Comparison of ENCODE assay signal across 11 cellular contexts in the genomic region with DNA sequence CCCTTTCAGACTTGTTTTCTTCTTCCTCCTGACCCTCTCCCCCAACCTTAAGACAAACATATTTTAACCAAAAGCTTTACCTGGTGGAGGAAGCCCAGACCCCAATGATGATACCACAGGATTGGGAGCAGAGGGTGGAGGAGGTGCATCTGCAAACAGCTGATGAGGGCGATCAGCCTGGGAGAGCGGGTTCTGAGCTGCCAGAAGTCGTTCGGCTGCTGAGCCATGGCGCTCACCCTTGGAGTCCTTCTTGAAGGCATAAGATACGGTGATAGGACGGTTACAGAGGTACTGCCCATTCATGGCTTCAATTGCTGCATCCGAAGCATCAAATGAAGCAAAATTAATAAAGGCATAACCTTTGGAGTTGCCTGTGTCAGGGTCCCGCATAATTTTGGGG. TPM values are rescaled to one million over a fixed set of nuclear protein-coding genes. Genes with fewer than 3 reads are reported as not detected.
DNase-seq lines count a peak whose midpoint lies in the region; ATAC-seq and TF ChIP-seq lines count a peak whose summit lies in the region.
"Had no signal": no experiment of that assay in that cellular context is flagged by ENCODE, and none has a peak within 500 bp of the region (broad histone marks: within the 10 kb centered on the region; RNA-seq: fewer than 3 reads in every experiment).

No MANE protein-coding gene starts in this region.

- peak overlapping the region; percentile 96 for H3K4me2 ChIP-seq in H9 (ENCODE audit: insufficient read depth, insufficient read length, low read length)

- H3K56ac ChIP-seq in H9 (ENCODE audit: insufficient read length, low read depth, low read length): no peak overlapping the region

- H4K91ac ChIP-seq in H9 (ENCODE audit: insufficient read length, low read depth, low read length): no peak overlapping the region

- H3K27me3 ChIP-seq in A673 (replicated peaks; ENCODE audit: insufficient read depth, low read depth, low read length, poor library complexity) (no peaks in the 10 kb centered on the region), H9 (ENCODE audit: insufficient read depth, low read length) (no peaks in the 10 kb centered on the region)
- H3K27me3 ChIP-seq: gastroesophageal sphincter, sigmoid colon had no signal

- H3K79me1 ChIP-seq in H9 (ENCODE audit: insufficient read depth, low read depth, low read length, poor library complexity, severe bottlenecking): peaks cover 11% of the 10 kb centered on the region

- peaks cover 19 to 26% of the 10 kb centered on the region in 2 experiments for H3K4me1 Mint-ChIP-seq in H9
- peaks cover 51% of the 10 kb centered on the region for H3K4me1 Mint-ChIP-seq in activated naive CD8-positive, alpha-beta T cell treated with anti-CD3 and anti-CD28 coated beads, Interleukin-2, amount 50 U/mL, for 24 hours

- H2BK15ac ChIP-seq in H9 (ENCODE audit: low read depth, low read length): no peak overlapping the region

- H3K27ac Mint-ChIP-seq in H9: no peak overlapping the region
- peak overlapping the region; percentile 53 for H3K27ac Mint-ChIP-seq in activated naive CD8-positive, alpha-beta T cell treated with anti-CD3 and anti-CD28 coated beads, Interleukin-2, amount 50 U/mL, for 24 hours

- no peak for TF ChIP-seq CTCF in A673 (conservative IDR thresholded peaks at IDR 0.05; ENCODE audit: low read depth, low read length)
- TF ChIP-seq CTCF in H9 (conservative IDR thresholded peaks at IDR 0.05): no peak

- H3K36me3 Mint-ChIP-seq in H9 (ENCODE audit: insufficient read depth in 1 of 3, low read depth in 3 of 3): peaks cover 33 to 54% (median 49%) of the 10 kb centered on the region in 3 experiments
- peaks cover 54% of the 10 kb centered on the region for H3K36me3 Mint-ChIP-seq in activated naive CD8-positive, alpha-beta T cell treated with anti-CD3 and anti-CD28 coated beads, Interleukin-2, amount 50 U/mL, for 24 hours (ENCODE audit: low read depth)

- peaks cover 22% of the 10 kb centered on the region for H3K4me1 ChIP-seq in A673 (ENCODE audit: insufficient read depth, low read length, poor library complexity, severe bottlenecking)
- peaks cover 2% of the 10 kb centered on the region; the same call in 1 of the 2 replicates for H3K4me1 ChIP-seq in H9 (ENCODE audit: insufficient read depth, low read length)
- H3K4me1 ChIP-seq in mesodermal cell (ENCODE audit: control insufficient read depth, insufficient read depth, low read length, poor library complexity, severe bottlenecking): peaks cover 24% of the 10 kb centered on the region

- no CpG with 5 or more reads among the region's 9 CpGs for WGBS in H9 (ENCODE audit: extremely low coverage, insufficient read length, low lambda C conversion rate)
- 90 to 96% methylated on average over 9 of the region's 9 CpGs for WGBS in mesodermal cell (ENCODE audit: insufficient coverage in 2 of 2), 2 experiments

- no peak overlapping the region for H4K8ac ChIP-seq in H9 (replicated peaks; ENCODE audit: insufficient read length, low read depth, low read length)

- no peak overlapping the region for H2AFZ ChIP-seq in H9 (ENCODE audit: low read length)

- no peaks in the 10 kb centered on the region; a peak in 1 of 5 replicates for H3K9me3 Mint-ChIP-seq in H9
- no peaks in the 10 kb centered on the region for H3K9me3 Mint-ChIP-seq in activated naive CD8-positive, alpha-beta T cell treated with anti-CD3 and anti-CD28 coated beads, Interleukin-2, amount 50 U/mL, for 24 hours

- H3K18ac ChIP-seq in H9 (ENCODE audit: insufficient read length, low read depth, low read length): no peak overlapping the region

- H4K5ac ChIP-seq in H9 (ENCODE audit: insufficient read length, low read depth, low read length): no peak overlapping the region

- no peaks in the 10 kb centered on the region for H3K27me3 Mint-ChIP-seq in H9 (ENCODE audit: low read depth)
- no peaks in the 10 kb centered on the region for H3K27me3 Mint-ChIP-seq in activated naive CD8-positive, alpha-beta T cell treated with anti-CD3 and anti-CD28 coated beads, Interleukin-2, amount 50 U/mL, for 24 hours

- CTCF ChIA-PET in A673 (lab: Charles Lee): no interaction called here

- H4K20me1 ChIP-seq in H9 (ENCODE audit: control insufficient read depth, insufficient read depth, insufficient read length): no peaks in the 10 kb centered on the region

- peaks cover 11% of the 10 kb centered on the region for H3K23me2 ChIP-seq in H9 (ENCODE audit: insufficient read length, low read depth, low read length, poor library complexity, severe bottlenecking)

- H3K36me3 ChIP-seq in A673 (ENCODE audit: insufficient read depth, low read length, poor library complexity, severe bottlenecking): peaks cover 46% of the 10 kb centered on the region
- H3K36me3 ChIP-seq in mesodermal cell (ENCODE audit: control insufficient read depth, insufficient read depth, low read length): peaks cover 49% of the 10 kb centered on the region

- H3K23ac ChIP-seq in H9 (ENCODE audit: insufficient read length, low read depth, low read length): no peak overlapping the region

- no peak overlapping the region for H2BK20ac ChIP-seq in H9 (ENCODE audit: low read depth, low read length, poor library complexity, severe bottlenecking)

- no peak overlapping the region for H2BK5ac ChIP-seq in H9 (ENCODE audit: insufficient read length, low read length)

- intact Hi-C loops in A673 (cut with micrococcal nuclease; ENCODE audit: unreplicated experiment): no loop called here

- H3K4me3 ChIP-seq in A673 (ENCODE audit: low read depth, low read length, poor library complexity, severe bottlenecking) (peak overlapping the region; percentile 95), mesodermal cell (ENCODE audit: extremely low read depth, insufficient read depth, low read length, poor library complexity, severe bottlenecking) (peak overlapping the region; percentile 80)

- H3K79me2 ChIP-seq in H9 (ENCODE audit: insufficient read depth, low read length): peaks cover 8% of the 10 kb centered on the region; the same call in 1 of the 2 replicates

- H3K4me3 Mint-ChIP-seq in H9: peak overlapping the region; percentile 97 to 100
- peak overlapping the region; percentile 96 for H3K4me3 Mint-ChIP-seq in activated naive CD8-positive, alpha-beta T cell treated with anti-CD3 and anti-CD28 coated beads, Interleukin-2, amount 50 U/mL, for 24 hours

- DNase-seq in A673 (ENCODE audit: low spot score): no peak
- DNase-seq in H9: no peak
- no peak for DNase-seq in activated naive CD8-positive, alpha-beta T cell treated with anti-CD3 and anti-CD28 coated beads, Interleukin-2, amount 50 U/mL, for 24 hours
- no peak for DNase-seq in AG20443 (ENCODE audit: low spot score)
- DNase-seq in COLO829 (ENCODE audit: low spot score): no peak
- no peak for DNase-seq in globus pallidus (ENCODE audit: low spot score)
- DNase-seq in SW480 (ENCODE audit: low spot score): no peak
- DNase-seq: sigmoid colon had no signal

- BruUV-seq in A673 (replicated peaks; lab: Mats Ljungman, UMichigan): TSS peak; percentile 64

- H3T11ph ChIP-seq in H9 (ENCODE audit: low read length): no peak overlapping the region

- H3K4ac ChIP-seq in H9 (ENCODE audit: low read depth, low read length): no peak overlapping the region

- no peak overlapping the region for H2AK5ac ChIP-seq in H9 (ENCODE audit: insufficient read length, low read length)

- POLR2A ChIA-PET in A673 (lab: Charles Lee; ENCODE audit: low non-redundant PET): no interaction called here

- H3K27ac ChIP-seq in A673 (ENCODE audit: low read depth, low read length, poor library complexity, severe bottlenecking): no peak overlapping the region
- no peak overlapping the region for H3K27ac ChIP-seq in H9 (ENCODE audit: insufficient read length, low read depth, low read length)
- H3K27ac ChIP-seq in mesodermal cell (ENCODE audit: low read depth, low read length, severe bottlenecking): no peak overlapping the region

- H2BK120ac ChIP-seq in H9 (ENCODE audit: low read depth, low read length, poor library complexity, severe bottlenecking): no peak overlapping the region

- no peak overlapping the region for H2BK12ac ChIP-seq in H9 (ENCODE audit: insufficient read length, low read depth, low read length)

- no peak overlapping the region for H3K9ac ChIP-seq in H9 (ENCODE audit: extremely low read depth, insufficient read length, low read length)

- no peak for ATAC-seq in activated naive CD8-positive, alpha-beta T cell treated with anti-CD3 and anti-CD28 coated beads, Interleukin-2, amount 50 U/mL, for 24 hours
- ATAC-seq: gastroesophageal sphincter had no signal

- H3K14ac ChIP-seq in H9 (ENCODE audit: insufficient read depth, low read length): no peak overlapping the region

- H3K9me3 ChIP-seq in A673 (ENCODE audit: low read depth, low read length, poor library complexity, severe bottlenecking) (no peaks in the 10 kb centered on the region), H9 (ENCODE audit: control insufficient read depth, low read depth, low read length) (no peaks in the 10 kb centered on the region), mesodermal cell (ENCODE audit: control insufficient read depth, low read length) (no peaks in the 10 kb centered on the region)
- H3K9me3 ChIP-seq: gastroesophageal sphincter, sigmoid colon had no signal

RNA-seq across cellular contexts. Expression of a gene that starts 1.3 kb away (rescaled TPM):
- total RNA-seq in A673 (2021): 124 and 137 TPM in 2 replicates
- total RNA-seq in H9 (2021): 123 and 127 TPM in 2 replicates
- 60.7 TPM for polyA plus RNA-seq in mesodermal cell (2013, experiment 1 of 2)
- 58.0 TPM for polyA plus RNA-seq in mesodermal cell (2013, experiment 2 of 2)

RNA-seq across cellular contexts. Expression of a gene that starts 8.7 kb away (rescaled TPM):
- total RNA-seq in A673 (2021) (33.1 and 35.4 TPM in 2 replicates), H9 (2021) (42.4 and 44.4 TPM in 2 replicates)
- polyA plus RNA-seq in mesodermal cell (2013, experiment 1 of 2): 53.0 TPM
- 42.6 TPM for polyA plus RNA-seq in mesodermal cell (2013, experiment 2 of 2)

RNA-seq across cellular contexts. Expression of a gene that starts 10.4 kb away (rescaled TPM):
- total RNA-seq in A673 (2021) (5.6 and 6.5 TPM in 2 replicates), H9 (2021) (3.9 and 4.0 TPM in 2 replicates)
- polyA plus RNA-seq in mesodermal cell (2013, experiment 1 of 2): 13.1 TPM
- polyA plus RNA-seq in mesodermal cell (2013, experiment 2 of 2): 12.6 TPM

RNA-seq across cellular contexts. Expression of a gene that starts 26.9 kb away (rescaled TPM):
- total RNA-seq in A673 (2021): 15.7 and 18.8 TPM in 2 replicates
- total RNA-seq in H9 (2021): 5.7 and 6.0 TPM in 2 replicates
- 2.4 TPM for polyA plus RNA-seq in mesodermal cell (2013, experiment 1 of 2)
- polyA plus RNA-seq in mesodermal cell (2013, experiment 2 of 2): 2.4 TPM
- total RNA-seq: G401 had no signal
